ENCODE assay signal across 8 cellular contexts in the genomic region with DNA sequence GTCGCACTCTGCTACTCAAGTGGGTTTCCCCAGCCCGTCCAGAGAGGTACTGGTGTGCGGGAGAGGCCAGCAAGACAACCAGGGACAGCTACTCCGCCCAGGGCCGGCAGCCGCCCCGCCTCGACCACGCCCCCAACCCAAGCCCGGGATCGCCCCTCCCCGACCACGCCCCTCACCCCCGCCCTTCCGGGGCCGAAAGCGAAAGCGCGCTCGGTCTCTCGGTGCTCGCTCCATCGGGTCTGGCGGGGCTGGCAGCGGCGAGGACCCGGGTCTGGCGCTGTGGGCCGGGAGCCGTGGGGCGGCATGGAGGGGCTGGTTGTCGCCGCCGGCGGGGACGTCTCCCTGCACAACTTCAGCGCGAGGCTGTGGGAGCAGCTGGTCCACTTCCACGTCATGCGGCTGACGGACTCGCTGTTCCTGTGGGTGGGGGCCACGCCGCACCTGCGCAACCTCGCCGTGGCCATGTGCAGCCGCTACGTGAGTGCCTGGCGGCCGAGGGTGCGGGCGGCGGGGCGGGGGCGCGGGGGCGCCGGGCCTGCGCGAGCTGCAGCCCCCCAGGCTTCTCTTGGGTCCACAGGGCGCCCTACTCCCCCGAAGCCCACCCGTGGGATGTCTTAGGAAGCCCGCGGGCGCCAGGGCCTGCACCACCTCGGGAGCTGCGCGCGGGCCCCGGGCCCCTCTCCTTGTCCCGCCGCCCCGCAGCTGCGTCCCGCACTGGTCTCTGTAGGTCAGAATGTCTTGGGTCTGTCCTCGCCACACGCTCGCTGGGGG. TPM values are rescaled to one million over a fixed set of nuclear protein-coding genes. Genes with fewer than 3 reads are reported as not detected.
DNase-seq lines count a peak whose midpoint lies in the region; ATAC-seq and TF ChIP-seq lines count a peak whose summit lies in the region.

A gene with protein sequence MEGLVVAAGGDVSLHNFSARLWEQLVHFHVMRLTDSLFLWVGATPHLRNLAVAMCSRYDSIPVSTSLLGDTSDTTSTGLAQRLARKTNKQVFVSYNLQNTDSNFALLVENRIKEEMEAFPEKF (plus strand): TSS at position 228 of the 771 bp plus-strand sequence. CDS start 76 bp downstream, at position 304.

- H3K9me3 ChIP-seq in upper lobe of left lung: no peaks in the 10 kb centered on the region

- H3K4me3 ChIP-seq in upper lobe of left lung: peak within 1 kb of the TSS; percentile 97 to 100 (median 100)

- peaks cover 2% of the 10 kb centered on the region for H3K36me3 Mint-ChIP-seq in T-helper 1 cell treated with Interleukin-12 subunit alpha and Interleukin-12 subunit beta and Interleukin-4 antibody, amounts not matched to agents 30 μg/mL and 1 μg/mL, for 36 hours (ENCODE audit: low read depth)
- no peaks in the 10 kb centered on the region for H3K36me3 Mint-ChIP-seq in progenitor cell of endocrine pancreas (ENCODE audit: insufficient read depth)

- DNase-seq in NCI-H1694 (lab: John Stamatoyannopoulos, UW) (peak; percentile 41), amniotic epithelial cell (ENCODE audit: low read depth) (peak; percentile 76), left cardiac atrium (peak; percentile 96), progenitor cell of endocrine pancreas (ENCODE audit: low spot score, unreplicated experiment) (peak; percentile 96), upper lobe of left lung (peak; percentile 96 to 99)

- H3K4me1 ChIP-seq in upper lobe of left lung: peaks cover 17 to 37% (median 25%) of the 10 kb centered on the region in 4 donors

- WGBS in upper lobe of left lung, 2 donors: 0 to 1% methylated on average over 5 to 25 of the region's 80 CpGs

- no peak for TF ChIP-seq CTCF in progenitor cell of endocrine pancreas (IDR thresholded peaks at IDR 0.05; ENCODE audit: unreplicated experiment)
- TF ChIP-seq CTCF in upper lobe of left lung (IDR thresholded peaks at IDR 0.05): peak in 1 of 6 experiments; percentile 15

- ATAC-seq in HG02870 (IDR thresholded peaks at IDR 0.05; ENCODE audit: unreplicated experiment) (peak; percentile 64), left cardiac atrium (peak; percentile 97 to 99), upper lobe of left lung (ENCODE audit: low FRiP score in 2 of 2) (peak; percentile 97 to 99)

- H3K27ac Mint-ChIP-seq in T-helper 1 cell treated with Interleukin-12 subunit alpha and Interleukin-12 subunit beta and Interleukin-4 antibody, amounts not matched to agents 30 μg/mL and 1 μg/mL, for 36 hours: peak within 1 kb of the TSS; percentile 93
- H3K27ac Mint-ChIP-seq in progenitor cell of endocrine pancreas: peak within 1 kb of the TSS; percentile 90

- TF ChIP-seq POLR2A in GM15510 (IDR thresholded peaks at IDR 0.05; ENCODE audit: borderline replicate concordance, extremely low read depth, insufficient read length): peak; percentile 76
- peak in 2 of 4 donors; percentile 58 to 74 for TF ChIP-seq POLR2A in upper lobe of left lung (IDR thresholded peaks at IDR 0.05)

- intact Hi-C loops in left cardiac atrium (cut with DNase I): no loop called here

- peaks cover 4% of the 10 kb centered on the region for H3K9me3 Mint-ChIP-seq in T-helper 1 cell treated with Interleukin-12 subunit alpha and Interleukin-12 subunit beta and Interleukin-4 antibody, amounts not matched to agents 30 μg/mL and 1 μg/mL, for 36 hours
- H3K9me3 Mint-ChIP-seq in progenitor cell of endocrine pancreas (ENCODE audit: low read depth): peaks cover 3% of the 10 kb centered on the region

- H3K36me3 ChIP-seq in upper lobe of left lung: peaks cover 0 to 8% (median 5%) of the 10 kb centered on the region in 4 donors

- H3K4me1 Mint-ChIP-seq in T-helper 1 cell treated with Interleukin-12 subunit alpha and Interleukin-12 subunit beta and Interleukin-4 antibody, amounts not matched to agents 30 μg/mL and 1 μg/mL, for 36 hours (ENCODE audit: low read depth): peaks cover 24% of the 10 kb centered on the region
- peaks cover 8% of the 10 kb centered on the region for H3K4me1 Mint-ChIP-seq in progenitor cell of endocrine pancreas (ENCODE audit: low read depth)

- no peak for TF ChIP-seq EP300 in upper lobe of left lung (IDR thresholded peaks at IDR 0.05)

- H3K4me3 Mint-ChIP-seq in T-helper 1 cell treated with Interleukin-12 subunit alpha and Interleukin-12 subunit beta and Interleukin-4 antibody, amounts not matched to agents 30 μg/mL and 1 μg/mL, for 36 hours: peak within 1 kb of the TSS; percentile 97
- peak within 1 kb of the TSS; percentile 94 for H3K4me3 Mint-ChIP-seq in progenitor cell of endocrine pancreas (ENCODE audit: low read depth)

- no peaks in the 10 kb centered on the region for H3K27me3 ChIP-seq in upper lobe of left lung

- H3K27me3 Mint-ChIP-seq in T-helper 1 cell treated with Interleukin-12 subunit alpha and Interleukin-12 subunit beta and Interleukin-4 antibody, amounts not matched to agents 30 μg/mL and 1 μg/mL, for 36 hours (ENCODE audit: low read depth): peaks cover 21% of the 10 kb centered on the region
- H3K27me3 Mint-ChIP-seq in progenitor cell of endocrine pancreas: peaks cover 24% of the 10 kb centered on the region

- peak within 1 kb of the TSS; percentile 78 to 89 (median 85) for H3K27ac ChIP-seq in upper lobe of left lung

RNA-seq across cellular contexts. Expression of the gene that starts here (rescaled TPM):
- total RNA-seq in left cardiac atrium: 1 to 10 TPM; 6.7 to 8.8 TPM
- total RNA-seq in progenitor cell of endocrine pancreas: 17.7 and 18.9 TPM in 2 replicates
- 10 to 100 TPM; 17.0 to 24.5 (median 22.9) TPM for total RNA-seq in upper lobe of left lung

Comparison
In these comparisons a context has a peak if more than half of its experiments do, and no peak if none do; other contexts are left out.
1. Peak in every context shown above with its lines: DNase-seq, ATAC-seq, H3K4me3 ChIP-seq and H3K27ac ChIP-seq.
2. DNase-seq: peak in every context shown above with its lines; median percentile 98 in upper lobe of left lung; 96 in left cardiac atrium; 96 in progenitor cell of endocrine pancreas; 76 in amniotic epithelial cell; 41 in NCI-H1694.